Comparison of ENCODE assay signal across 25 cellular contexts in the genomic region with DNA sequence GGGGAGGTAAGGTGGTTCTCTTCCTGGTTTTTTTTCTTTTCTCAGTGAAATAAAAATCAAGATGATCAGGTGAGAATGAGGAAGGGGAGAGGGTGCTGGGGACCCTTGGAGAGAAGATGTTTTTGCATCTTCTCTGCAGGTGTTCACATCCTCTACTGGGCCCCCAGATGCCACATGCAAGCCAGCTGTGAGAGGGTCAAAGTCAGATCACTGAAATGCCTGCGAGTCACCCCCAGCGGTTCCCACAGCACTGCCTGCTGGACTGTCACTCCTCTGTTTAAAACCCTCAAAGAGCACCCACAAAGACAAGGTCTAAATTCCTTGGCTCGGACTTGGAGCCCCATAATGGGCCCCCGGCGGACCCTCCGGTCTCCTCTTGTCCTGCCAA.
DNase-seq lines count a peak whose midpoint lies in the region; ATAC-seq, FAIRE-seq and TF ChIP-seq lines count a peak whose summit lies in the region.
"Had no signal": no experiment of that assay in that cellular context is flagged by ENCODE, and none has a peak within 500 bp of the region (broad histone marks: within the 10 kb centered on the region; RNA-seq: fewer than 3 reads in every experiment).

No MANE protein-coding gene starts in this region.

- in situ Hi-C loops in K562 (cut with MboI): no loop called here

- no peaks in the 10 kb centered on the region for H3K36me3 Mint-ChIP-seq in activated naive CD8-positive, alpha-beta T cell
- H3K36me3 Mint-ChIP-seq in activated naive CD8-positive, alpha-beta T cell treated with anti-CD3 and anti-CD28 coated beads for 36 hours: no peaks in the 10 kb centered on the region
- no peaks in the 10 kb centered on the region for H3K36me3 Mint-ChIP-seq in stimulated activated memory B cell treated with anti-CD40 and anti-IgM and Interleukin-4, amounts not matched to agents 10 μg/mL and 1 μg/mL and 100 μg/mL, for 72 hours
- H3K36me3 Mint-ChIP-seq: CD4-positive, alpha-beta memory T cell; natural killer cell treated with Interleukin-12 subunit alpha and Interleukin-12 subunit beta and Interleukin-15 and Interleukin-18, amount 100 ng/mL, for 72 hours had no signal

- H3K36me3 ChIP-seq in Loucy (ENCODE audit: insufficient read depth, low read length): no peaks in the 10 kb centered on the region
- no peaks in the 10 kb centered on the region for H3K36me3 ChIP-seq in K562 (ENCODE audit: control insufficient read depth, insufficient read depth, low read length)
- H3K36me3 ChIP-seq: breast epithelium, colonic mucosa had no signal

- peak overlapping the region; percentile 1 for H3K4me3 ChIP-seq in Loucy (ENCODE audit: low read length, poor library complexity, severe bottlenecking)
- peak overlapping the region; percentile 7; the same call in 1 of the 2 replicates for H3K4me3 ChIP-seq in K562
- H3K4me3 ChIP-seq: breast epithelium, colonic mucosa, SK-N-MC had no signal

- 59% methylated on average over 6 of the region's 6 CpGs for WGBS in K562 (ENCODE audit: insufficient coverage, low coverage, missing lambda C conversion rate)

- peak overlapping the region; percentile 68 for H3K27ac Mint-ChIP-seq in activated naive CD8-positive, alpha-beta T cell
- H3K27ac Mint-ChIP-seq in activated naive CD8-positive, alpha-beta T cell treated with anti-CD3 and anti-CD28 coated beads for 36 hours: no peak overlapping the region
- no peak overlapping the region for H3K27ac Mint-ChIP-seq in stimulated activated memory B cell treated with anti-CD40 and anti-IgM and Interleukin-4, amounts not matched to agents 10 μg/mL and 1 μg/mL and 100 μg/mL, for 72 hours
- H3K27ac Mint-ChIP-seq: natural killer cell treated with Interleukin-12 subunit alpha and Interleukin-12 subunit beta and Interleukin-15 and Interleukin-18, amount 100 ng/mL, for 72 hours had no signal

- peak overlapping the region; percentile 83 for H3K27ac ChIP-seq in K562 (ENCODE audit: extremely low read depth, low read depth, low read length)
- H3K27ac ChIP-seq: colonic mucosa, SK-N-MC had no signal

- H3K9me2 ChIP-seq in Loucy (replicated peaks; ENCODE audit: low read depth, low read length): no peaks in the 10 kb centered on the region

- no peak for TF ChIP-seq CTCF in Loucy (conservative IDR thresholded peaks at IDR 0.05; ENCODE audit: low read length)
- TF ChIP-seq CTCF in K562 (IDR thresholded peaks at IDR 0.05 in 2 of 3, conservative IDR thresholded peaks at IDR 0.05 in 1 of 3; ENCODE audit: insufficient read depth in 2 of 3, low read depth in 1 of 3, low read length in 3 of 3): no peak

- H4K20me1 ChIP-seq in Loucy (ENCODE audit: insufficient read depth, low read length, poor library complexity, severe bottlenecking) (no peaks in the 10 kb centered on the region), K562 (replicated peaks; ENCODE audit: control insufficient read depth, insufficient read depth, low read length) (no peaks in the 10 kb centered on the region)

- H3K9ac ChIP-seq in Loucy (ENCODE audit: low read depth, low read length, poor library complexity, severe bottlenecking) (peak overlapping the region; percentile 53), K562 (ENCODE audit: insufficient read depth in 1 of 2, low read depth in 2 of 2, low read length in 2 of 2) (peak overlapping the region; percentile 63 to 80)

- no peak for FAIRE-seq in K562 (lab: Jason Lieb, UNC)
- FAIRE-seq: GM12891 had no signal

- H3K9me3 Mint-ChIP-seq in activated naive CD8-positive, alpha-beta T cell (ENCODE audit: low read depth): no peaks in the 10 kb centered on the region
- no peaks in the 10 kb centered on the region for H3K9me3 Mint-ChIP-seq in activated naive CD8-positive, alpha-beta T cell treated with anti-CD3 and anti-CD28 coated beads for 36 hours
- no peaks in the 10 kb centered on the region for H3K9me3 Mint-ChIP-seq in stimulated activated memory B cell treated with anti-CD40 and anti-IgM and Interleukin-4, amounts not matched to agents 10 μg/mL and 1 μg/mL and 100 μg/mL, for 72 hours
- H3K9me3 Mint-ChIP-seq: natural killer cell treated with Interleukin-12 subunit alpha and Interleukin-12 subunit beta and Interleukin-15 and Interleukin-18, amount 100 ng/mL, for 72 hours had no signal

- H2AFZ ChIP-seq in Loucy (ENCODE audit: low read length): peak overlapping the region; percentile 62; the same call in 1 of the 2 replicates
- peak overlapping the region; percentile 66 for H2AFZ ChIP-seq in K562 (ENCODE audit: low read depth, low read length)

- no peak for DNase-seq in activated naive CD8-positive, alpha-beta T cell treated with anti-CD3 and anti-CD28 coated beads for 36 hours
- DNase-seq in K562 (ENCODE audit: extremely low read depth in 1 of 4, low spot score in 3 of 4) (peak in 1 of 4 experiments; percentile 34), SW 1271 (lab: John Stamatoyannopoulos, UW) (no peak), NCI-H2227 (lab: John Stamatoyannopoulos, UW; ENCODE audit: unreplicated experiment) (no peak)
- DNase-seq: activated CD4-positive, CD25-positive, alpha-beta regulatory T cell; colonic mucosa; glutamatergic neuron; left cardiac atrium; mesendoderm; NCI-H1417 treated with DMSO at 0.1 percent for 48 hours; NCI-H2107; NCI-H524; stimulated activated CD4-positive, alpha-beta T cell treated with anti-CD3 and anti-CD28 coated beads, Interleukin-2, amount 100 ng/mL, for 24 hours; stimulated activated naive CD4-positive, alpha-beta T cell treated with Interleukin-2 at 50 U/mL for 16 hours; T-helper 9 cell; trophoblast cell had no signal

- H3K4me3 Mint-ChIP-seq in activated naive CD8-positive, alpha-beta T cell: peak overlapping the region; percentile 70
- H3K4me3 Mint-ChIP-seq in activated naive CD8-positive, alpha-beta T cell treated with anti-CD3 and anti-CD28 coated beads for 36 hours: no peak overlapping the region
- H3K4me3 Mint-ChIP-seq in stimulated activated memory B cell treated with anti-CD40 and anti-IgM and Interleukin-4, amounts not matched to agents 10 μg/mL and 1 μg/mL and 100 μg/mL, for 72 hours: no peak overlapping the region
- H3K4me3 Mint-ChIP-seq: natural killer cell treated with Interleukin-12 subunit alpha and Interleukin-12 subunit beta and Interleukin-15 and Interleukin-18, amount 100 ng/mL, for 72 hours had no signal

- POLR2A ChIA-PET in K562 (lab: Yijun Ruan, JAX): interaction anchor here (1.0 kb wide), 1 partner anchor 19 kb away, joined by 3 read pairs; no protein-coding TSS in a partner anchor

- CTCF ChIA-PET in K562 (lab: Yijun Ruan, JAX; ENCODE audit: low intra/inter-chr PET ratio): no interaction called here

- H3K27me3 ChIP-seq in Loucy (ENCODE audit: insufficient read depth, low read length, poor library complexity, severe bottlenecking) (no peaks in the 10 kb centered on the region), K562 (ENCODE audit: control insufficient read depth in 2 of 2, insufficient read depth in 2 of 2, low read length in 2 of 2) (no peaks in the 10 kb centered on the region)
- H3K27me3 ChIP-seq: breast epithelium, colonic mucosa had no signal

- TF ChIP-seq RAD21 in K562 (CRISPR knock-in tag; conservative IDR thresholded peaks at IDR 0.05 in 1 of 2, IDR thresholded peaks at IDR 0.05 in 1 of 2): no peak

- no peaks in the 10 kb centered on the region for H3K79me2 ChIP-seq in Loucy (ENCODE audit: insufficient read depth, low read length)
- H3K79me2 ChIP-seq in K562 (ENCODE audit: control insufficient read depth, insufficient read depth, low read length): no peaks in the 10 kb centered on the region

- peaks cover 19% of the 10 kb centered on the region for H3K4me1 Mint-ChIP-seq in activated naive CD8-positive, alpha-beta T cell (ENCODE audit: low read depth)
- peaks cover 10% of the 10 kb centered on the region for H3K4me1 Mint-ChIP-seq in activated naive CD8-positive, alpha-beta T cell treated with anti-CD3 and anti-CD28 coated beads for 36 hours
- no peaks in the 10 kb centered on the region for H3K4me1 Mint-ChIP-seq in stimulated activated memory B cell treated with anti-CD40 and anti-IgM and Interleukin-4, amounts not matched to agents 10 μg/mL and 1 μg/mL and 100 μg/mL, for 72 hours

- TF ChIP-seq EP300 in K562 (IDR thresholded peaks at IDR 0.05; ENCODE audit: low read length): no peak

- peak; percentile 62 for ATAC-seq in K562
- peak; percentile 10 for ATAC-seq in stimulated activated memory B cell treated with anti-CD40 and anti-IgM and Interleukin-4, amounts not matched to agents 10 μg/mL and 1 μg/mL and 100 μg/mL, for 72 hours
- no peak for ATAC-seq in HG03521 (IDR thresholded peaks at IDR 0.05; ENCODE audit: unreplicated experiment)

- no peak for TF ChIP-seq POLR2A in K562 (conservative IDR thresholded peaks at IDR 0.05)

- H3K4me2 ChIP-seq in Loucy (ENCODE audit: low read depth, low read length, poor library complexity, severe bottlenecking): peak overlapping the region; percentile 47
- H3K4me2 ChIP-seq in K562 (ENCODE audit: insufficient read depth, low read length): peak overlapping the region; percentile 59

- H3K9me3 ChIP-seq in Loucy (ENCODE audit: insufficient read depth, low read depth, low read length) (no peaks in the 10 kb centered on the region), K562 (replicated peaks; ENCODE audit: control insufficient read depth, insufficient read depth, low read depth, low read length) (no peaks in the 10 kb centered on the region)
- H3K9me3 ChIP-seq: breast epithelium, colonic mucosa had no signal

- H3F3A ChIP-seq in Loucy (ENCODE audit: low read depth): peaks cover 6% of the 10 kb centered on the region; the same call in 1 of the 2 replicates

- H3K9me1 ChIP-seq in K562 (ENCODE audit: control insufficient read depth, insufficient read depth, low read length): no peaks in the 10 kb centered on the region

- peaks cover 63% of the 10 kb centered on the region for H3K4me1 ChIP-seq in Loucy (ENCODE audit: insufficient read depth, low read length, poor library complexity, severe bottlenecking)
- H3K4me1 ChIP-seq in K562 (replicated peaks in 1 of 2; ENCODE audit: control insufficient read depth in 2 of 2, insufficient read depth in 2 of 2, low read length in 2 of 2): peaks cover 17 to 42% of the 10 kb centered on the region in 2 experiments
- H3K4me1 ChIP-seq: breast epithelium, colonic mucosa had no signal

- no peaks in the 10 kb centered on the region for H3K27me3 Mint-ChIP-seq in activated naive CD8-positive, alpha-beta T cell
- no peaks in the 10 kb centered on the region for H3K27me3 Mint-ChIP-seq in activated naive CD8-positive, alpha-beta T cell treated with anti-CD3 and anti-CD28 coated beads for 36 hours
- H3K27me3 Mint-ChIP-seq in stimulated activated memory B cell treated with anti-CD40 and anti-IgM and Interleukin-4, amounts not matched to agents 10 μg/mL and 1 μg/mL and 100 μg/mL, for 72 hours: peaks cover 34% of the 10 kb centered on the region

- BruUV-seq in K562 (replicated peaks; lab: Mats Ljungman, UMichigan): TSS peak; percentile 84

- intact Hi-C loops in K562 (cut with micrococcal nuclease): no loop called here

TF ChIP-seq in K562, 482 proteins besides CTCF, POLR2A, EP300 and RAD21 (continues in another document):
- TF ChIP-seq MCM7 (IDR thresholded peaks at IDR 0.05): no peak
- TF ChIP-seq ZNF707 (CRISPR knock-in tag; conservative IDR thresholded peaks at IDR 0.05): no peak
